In genomic region chr19:15249560-15249874, GRCh38 we compare ENCODE assay signal across 12 cellular contexts. TPM values are rescaled to one million over a fixed set of nuclear protein-coding genes. Genes with fewer than 3 reads are reported as not detected.
A peak's percentile ranks its signal among the peaks of the same experiment; 100 is the strongest.
DNase-seq lines count a peak whose midpoint lies in the region; ATAC-seq and TF ChIP-seq lines count a peak whose summit lies in the region.
"Had no signal": no experiment of that assay in that cellular context is flagged by ENCODE, and none has a peak within 500 bp of the region (broad histone marks: within the 10 kb centered on the region; RNA-seq: fewer than 3 reads in every experiment).

No MANE protein-coding gene starts in this region.

- peaks cover 92% of the 10 kb centered on the region for H3K4me1 Mint-ChIP-seq in chondrocyte (ENCODE audit: low read depth)
- H3K4me1 Mint-ChIP-seq in Calu3 (ENCODE audit: low read depth, unreplicated experiment) = peaks cover 14% of the 10 kb centered on the region

- H3K56ac ChIP-seq in IMR-90 (ENCODE audit: extremely low read depth, insufficient read depth, low read length) = peak overlapping the region; percentile 79

- in situ Hi-C loops in IMR-90 (cut with MboI; ENCODE audit: low sequenced_read_pairs) = no loop called here

- H3K4me3 Mint-ChIP-seq in chondrocyte (ENCODE audit: unreplicated experiment) (peak overlapping the region; percentile 57), Calu3 (ENCODE audit: low read depth, unreplicated experiment) (no peak overlapping the region)

- no peaks in the 10 kb centered on the region for H3K9me3 ChIP-seq in IMR-90 (ENCODE audit: control insufficient read depth, insufficient read depth, low read length)
- no peaks in the 10 kb centered on the region for H3K9me3 ChIP-seq in mesenchymal stem cell (ENCODE audit: control insufficient read depth, low read length)
- no peaks in the 10 kb centered on the region for H3K9me3 ChIP-seq in suprapubic skin

- peak overlapping the region; percentile 90 for H4K5ac ChIP-seq in IMR-90 (ENCODE audit: low read depth, low read length)

- no peaks in the 10 kb centered on the region for H3K9me3 Mint-ChIP-seq in chondrocyte (ENCODE audit: low read depth)
- no peaks in the 10 kb centered on the region for H3K9me3 Mint-ChIP-seq in Calu3 (ENCODE audit: low read depth, unreplicated experiment)

- H3K4me1 ChIP-seq in IMR-90 (ENCODE audit: control insufficient read depth, insufficient read depth, low read length) (peaks cover 50% of the 10 kb centered on the region), mesenchymal stem cell (ENCODE audit: control insufficient read depth, insufficient read depth, low read depth, low read length) (peaks cover 61% of the 10 kb centered on the region), suprapubic skin (peaks cover 79% of the 10 kb centered on the region)

- DNase-seq in IMR-90 = no peak
- no peak for DNase-seq in chondrocyte (ENCODE audit: low spot score)
- no peak for DNase-seq in mesenchymal stem cell
- no peak for DNase-seq in suprapubic skin (ENCODE audit: low spot score in 2 of 2)
- no peak for DNase-seq in NCI-H345 treated with DMSO at 0.1 percent for 48 hours (lab: John Stamatoyannopoulos, UW; ENCODE audit: unreplicated experiment)
- no peak for DNase-seq in activated CD4-positive, alpha-beta T cell treated with anti-CD3 and anti-CD28 coated beads, Interleukin-2, amount 50 U/mL, for 1 hour
- no peak for DNase-seq in A172 (ENCODE audit: low spot score)
- no peak for DNase-seq in Calu3
- DNase-seq: activated T-cell treated with anti-CD3 and anti-CD28 coated beads, Interleukin-2, amount 50 U/mL, for 48 hours; DMS79; effector CD8-positive, alpha-beta T cell; NCI-H1417 treated with DMSO at 0.1 percent for 48 hours had no signal

- H2AK9ac ChIP-seq in IMR-90 (replicated peaks; ENCODE audit: low read depth, low read length, poor library complexity) = peak overlapping the region; percentile 99

- H2BK20ac ChIP-seq in IMR-90 (ENCODE audit: low read depth, low read length) = peak overlapping the region; percentile 88

- H2AK5ac ChIP-seq in IMR-90 (ENCODE audit: low read depth, low read length) (peak overlapping the region; percentile 99), mesenchymal stem cell (ENCODE audit: low read length, severe bottlenecking) (peak overlapping the region; percentile 78)

- peak overlapping the region; percentile 11; the same call in 1 of the 2 replicates for H3K9ac ChIP-seq in IMR-90 (ENCODE audit: low read depth, low read length)
- peak overlapping the region; percentile 67 for H3K9ac ChIP-seq in mesenchymal stem cell (ENCODE audit: low read length)

- no peak for ATAC-seq in IMR-90 (ENCODE audit: low read depth)

- H3K23ac ChIP-seq in IMR-90 (ENCODE audit: low read depth, low read length) (peak overlapping the region; percentile 90), mesenchymal stem cell (ENCODE audit: low read length in 2 of 2) (no peak overlapping the region)

- no peak for TF ChIP-seq POLR2A in IMR-90 (IDR thresholded peaks at IDR 0.05; ENCODE audit: low read depth, low read length)
- TF ChIP-seq POLR2A in suprapubic skin (IDR thresholded peaks at IDR 0.05) = no peak

- TF ChIP-seq EP300 in suprapubic skin (IDR thresholded peaks at IDR 0.05) = no peak

- POLR2A ChIA-PET in IMR-90 (lab: Charles Lee; ENCODE audit: unreplicated experiment) = interaction anchor here (0.5 kb wide), 1 partner anchor 51 kb away, joined by 3 read pairs; no protein-coding TSS in a partner anchor

- H3K36me3 Mint-ChIP-seq in chondrocyte (ENCODE audit: low read depth) (peaks cover 27% of the 10 kb centered on the region), Calu3 (ENCODE audit: insufficient read depth, unreplicated experiment) (peaks cover 45% of the 10 kb centered on the region)

- H2BK15ac ChIP-seq in IMR-90 (ENCODE audit: low read depth, low read length) (peak overlapping the region; percentile 88; the same call in 2 of the 3 replicates), mesenchymal stem cell (ENCODE audit: low read depth, poor library complexity, severe bottlenecking) (no peak overlapping the region)

- peaks cover 33 to 94% of the 10 kb centered on the region in 2 experiments for H3K79me1 ChIP-seq in IMR-90 (ENCODE audit: low read depth in 1 of 2, low read length in 2 of 2)
- H3K79me1 ChIP-seq in mesenchymal stem cell (replicated peaks; ENCODE audit: low read length, poor library complexity, severe bottlenecking) = peaks cover 49% of the 10 kb centered on the region

- CTCF ChIA-PET in IMR-90 (lab: Yijun Ruan, JAX) = interaction anchor here (1.1 kb wide), 2 partner anchors 14 to 72 kb away, joined by 3 read pairs; no protein-coding TSS in a partner anchor
- CTCF ChIA-PET in Calu3 (lab: Charles Lee) = interaction anchor here (1.5 kb wide), 1 partner anchor 54 kb away, joined by 7 read pairs; no protein-coding TSS in a partner anchor

- H3K18ac ChIP-seq in IMR-90 (ENCODE audit: low read depth, low read length) (peak overlapping the region; percentile 85), mesenchymal stem cell (ENCODE audit: low read depth in 1 of 2, low read length in 2 of 2) (peak overlapping the region in 1 of 2 experiments; percentile 75)

- peak overlapping the region in 1 of 2 experiments; percentile 87 for H2BK12ac ChIP-seq in mesenchymal stem cell (ENCODE audit: low read length in 2 of 2)

- TF ChIP-seq RAD21 in IMR-90 (IDR thresholded peaks at IDR 0.05; ENCODE audit: low read length) = no peak

- H3K27me3 ChIP-seq in IMR-90 (ENCODE audit: control insufficient read depth, insufficient read depth, low read length) (no peaks in the 10 kb centered on the region), mesenchymal stem cell (ENCODE audit: control insufficient read depth in 1 of 2, insufficient read depth in 1 of 2, low read length in 2 of 2) (no peaks in the 10 kb centered on the region), suprapubic skin (no peaks in the 10 kb centered on the region)

- H3K4ac ChIP-seq in IMR-90 (ENCODE audit: low read depth, low read length) (peak overlapping the region; percentile 100), mesenchymal stem cell (ENCODE audit: low read depth in 1 of 2, low read length in 2 of 2) (peak overlapping the region in 1 of 2 experiments; percentile 14)

- no peak overlapping the region for H2AFZ ChIP-seq in IMR-90 (replicated peaks; ENCODE audit: low read length, poor library complexity)
- H2AFZ ChIP-seq in mesenchymal stem cell (ENCODE audit: low read depth, low read length) = no peak overlapping the region

- intact Hi-C loops in IMR-90 (cut with micrococcal nuclease) (no loop called here), Calu3 (cut with micrococcal nuclease; ENCODE audit: unreplicated experiment) (no loop called here)

- H3K4me3 ChIP-seq in IMR-90 (ENCODE audit: insufficient read depth, low read depth, low read length) (no peak overlapping the region), mesenchymal stem cell (ENCODE audit: insufficient read depth in 1 of 2, low read depth in 1 of 2, low read length in 2 of 2) (peak overlapping the region in 1 of 2 experiments; percentile 20), suprapubic skin (no peak overlapping the region)

- H2BK5ac ChIP-seq in IMR-90 (ENCODE audit: low read depth, low read length, poor library complexity, severe bottlenecking) (peak overlapping the region; percentile 98), mesenchymal stem cell (ENCODE audit: low read depth, low read length, poor library complexity, severe bottlenecking) (no peak overlapping the region)

- H3K27me3 Mint-ChIP-seq in chondrocyte (ENCODE audit: low read depth) (no peaks in the 10 kb centered on the region), Calu3 (ENCODE audit: unreplicated experiment) (no peaks in the 10 kb centered on the region)

- H3K27ac ChIP-seq in IMR-90 (ENCODE audit: insufficient read depth, low read length) = peak overlapping the region; percentile 91
- peak overlapping the region; percentile 89 for H3K27ac ChIP-seq in mesenchymal stem cell (ENCODE audit: low read length, poor library complexity, severe bottlenecking)
- H3K27ac ChIP-seq in suprapubic skin = peak overlapping the region; percentile 86

- peak overlapping the region; percentile 92 to 99 for H4K8ac ChIP-seq in IMR-90 (ENCODE audit: low read depth in 2 of 2, low read length in 2 of 2)
- H4K8ac ChIP-seq in mesenchymal stem cell (ENCODE audit: low read length) = no peak overlapping the region

- H4K91ac ChIP-seq in IMR-90 (ENCODE audit: insufficient read depth, low read depth, low read length) (peak overlapping the region; percentile 100), mesenchymal stem cell (ENCODE audit: low read length) (no peak overlapping the region)

- peaks cover 37% of the 10 kb centered on the region for H3K9me1 ChIP-seq in IMR-90 (ENCODE audit: insufficient read depth, low read length)

- H3K36me3 ChIP-seq in IMR-90 (ENCODE audit: control insufficient read depth, insufficient read depth, low read length) = peaks cover 53% of the 10 kb centered on the region
- peaks cover 62 to 71% of the 10 kb centered on the region in 2 experiments for H3K36me3 ChIP-seq in mesenchymal stem cell (ENCODE audit: control insufficient read depth in 1 of 2, insufficient read depth in 2 of 2, low read depth in 1 of 2, low read length in 2 of 2)
- H3K36me3 ChIP-seq in suprapubic skin = peaks cover 68% of the 10 kb centered on the region

- peaks cover 81% of the 10 kb centered on the region for H4K20me1 ChIP-seq in IMR-90 (ENCODE audit: insufficient read depth, low read length)

- 20% methylated on average over 1 of the region's 5 CpGs; no CpG with 5 or more reads in 1 of the 2 experiments for WGBS in IMR-90 (ENCODE audit: extremely low coverage in 2 of 2, insufficient read length in 1 of 2), 2 experiments
- 87% methylated on average over 5 of the region's 5 CpGs for WGBS in mesenchymal stem cell
- WGBS in suprapubic skin = 51% methylated on average over 5 of the region's 5 CpGs

- no peak for TF ChIP-seq CTCF in IMR-90 (conservative IDR thresholded peaks at IDR 0.05; ENCODE audit: low read depth, low read length)
- TF ChIP-seq CTCF in chondrocyte (IDR thresholded peaks at IDR 0.05) = peak; percentile 64
- no peak for TF ChIP-seq CTCF in suprapubic skin (IDR thresholded peaks at IDR 0.05)
- no peak for TF ChIP-seq CTCF in Calu3 (IDR thresholded peaks at IDR 0.05; ENCODE audit: unreplicated experiment)

- dilution Hi-C loops in IMR-90 (cut with HindIII; ENCODE audit: low sequenced_read_pairs, unreplicated experiment) = no loop called here

- H3K14ac ChIP-seq in IMR-90 (replicated peaks; ENCODE audit: low read depth, low read length) = peak overlapping the region; percentile 100
- peak overlapping the region in 1 of 2 experiments; percentile 93 for H3K14ac ChIP-seq in mesenchymal stem cell (ENCODE audit: low read length in 2 of 2)

- peak overlapping the region; percentile 100 for H3K27ac Mint-ChIP-seq in chondrocyte (ENCODE audit: unreplicated experiment)
- no peak overlapping the region for H3K27ac Mint-ChIP-seq in Calu3 (ENCODE audit: unreplicated experiment)

- BruUV-seq in IMR-90 (replicated peaks; lab: Mats Ljungman, UMichigan) (no TSS peak), Calu3 (replicated peaks; lab: Mats Ljungman, UMichigan) (no TSS peak)

- H3K4me2 ChIP-seq in IMR-90 (ENCODE audit: low read depth, low read length) (peak overlapping the region; percentile 15), mesenchymal stem cell (ENCODE audit: low read length, poor library complexity, severe bottlenecking) (no peak overlapping the region)

- H2BK120ac ChIP-seq in IMR-90 (ENCODE audit: low read depth, low read length) (peak overlapping the region; percentile 87), mesenchymal stem cell (ENCODE audit: low read depth, low read length) (no peak overlapping the region)

RNA-seq across cellular contexts. Expression of gene EPHX3, which starts 17.3 kb away (rescaled TPM):
- total RNA-seq in IMR-90 (2012; rRNA removed) (0.18 TPM in 1 of 2 replicates, not detected in the other), chondrocyte (0.15 to 0.38 TPM in 2 of 3 replicates, not detected in the other), suprapubic skin (10 to 100 TPM in 3 of 4 donors, 1 to 10 TPM in 1; 8.0 to 81.6 (median 47.5) TPM), Calu3 (2022) (0.86 and 1.0 TPM in 2 replicates)
- polyA plus RNA-seq in IMR-90 (2012; rRNA removed) = 0.12 and 0.16 TPM in 2 replicates
- polyA plus RNA-seq in IMR-90 (2012; cell fraction: cytosol; rRNA removed) = 0.08 and 0.09 TPM in 2 replicates
- polyA plus RNA-seq in IMR-90 (2012; cell fraction: nucleus; rRNA removed; ENCODE audit: low replicate concordance) = 0.78 and 1.2 TPM in 2 replicates
- polyA plus RNA-seq in mesenchymal stem cell (2013, experiment 1 of 2) = 0.01 TPM
- not detected for polyA plus RNA-seq in mesenchymal stem cell (2013, experiment 2 of 2)
- total RNA-seq in A172 (2014; rRNA removed; shearing (Covaris generic)) = not detected in 2 replicates

RNA-seq across cellular contexts. Expression of gene NOTCH3, which starts 48.7 kb away (rescaled TPM):
- 5.9 and 7.2 TPM in 2 replicates for total RNA-seq in IMR-90 (2012; rRNA removed)
- 25.1 and 29.6 TPM in 2 replicates for polyA plus RNA-seq in IMR-90 (2012; rRNA removed)
- 17.9 and 34.4 TPM in 2 replicates for polyA plus RNA-seq in IMR-90 (2012; cell fraction: cytosol; rRNA removed)
- 19.2 and 47.3 TPM in 2 replicates for polyA plus RNA-seq in IMR-90 (2012; cell fraction: nucleus; rRNA removed; ENCODE audit: low replicate concordance)
- total RNA-seq in chondrocyte = 78.6 to 559 TPM (median 553 TPM) in 3 replicates
- polyA plus RNA-seq in mesenchymal stem cell (2013, experiment 1 of 2) = 30.2 TPM
- polyA plus RNA-seq in mesenchymal stem cell (2013, experiment 2 of 2) = 28.8 TPM
- 100 to 1,000 TPM; 205 to 253 (median 245) TPM for total RNA-seq in suprapubic skin
- total RNA-seq in A172 (2014; rRNA removed; shearing (Covaris generic)) = 16.1 and 18.6 TPM in 2 replicates
- 32.6 and 44.7 TPM in 2 replicates for total RNA-seq in Calu3 (2022)
